In genomic region chr3:75906555-75907112, GRCh38 we compare ENCODE assay signal across 9 cellular contexts.
DNase-seq lines count a peak whose midpoint lies in the region; ATAC-seq lines count a peak whose summit lies in the region.
"Had no signal": no experiment of that assay in that cellular context is flagged by ENCODE, and none has a peak within 500 bp of the region (broad histone marks: within the 10 kb centered on the region; RNA-seq: fewer than 3 reads in every experiment).

No MANE protein-coding gene starts in this region.

- peak; percentile 1 for DNase-seq in stimulated activated CD4-positive, alpha-beta T cell treated with anti-CD3 and anti-CD28 coated beads, Interleukin-15, amount 100 ng/mL, for 24 hours
- DNase-seq in stimulated activated CD4-positive, alpha-beta T cell treated with anti-CD3 and anti-CD28 coated beads, Interleukin-4, amount 100 ng/mL, for 24 hours: no peak
- peak; percentile 73 for DNase-seq in astrocyte of the hippocampus (ENCODE audit: low read depth, low spot score)
- peak; percentile 70 for DNase-seq in kidney tubule cell (ENCODE audit: low spot score)
- DNase-seq in ACHN: no peak
- DNase-seq in activated effector memory CD4-positive, alpha-beta T cell treated with anti-CD3 and anti-CD28 coated beads, Interleukin-2, amount 50 U/mL, for 16 hours: no peak
- DNase-seq: Calu3 had no signal

- H3K9me3 Mint-ChIP-seq in activated T-helper 17 cell treated with anti-CD3 and anti-CD28 coated beads, Interleukin-2, amount 50 U/mL, for 72 hours: peaks cover 11% of the 10 kb centered on the region

- H3K4me3 Mint-ChIP-seq in activated T-helper 17 cell treated with anti-CD3 and anti-CD28 coated beads, Interleukin-2, amount 50 U/mL, for 72 hours: no peak overlapping the region

- ATAC-seq in HG03196 (IDR thresholded peaks at IDR 0.05; ENCODE audit: unreplicated experiment): no peak
- ATAC-seq in activated T-helper 17 cell treated with anti-CD3 and anti-CD28 coated beads, Interleukin-2, amount 50 U/mL, for 72 hours (replicated peaks): no peak

- in situ Hi-C loops in ACHN (cut with HindIII; ENCODE audit: low pct_ligation_motif_present, low pct_unique_long_range_greater_than_20kb, low sequenced_read_pairs): no loop called here

- no peaks in the 10 kb centered on the region for H3K36me3 Mint-ChIP-seq in activated T-helper 17 cell treated with anti-CD3 and anti-CD28 coated beads, Interleukin-2, amount 50 U/mL, for 72 hours (ENCODE audit: low read depth)

- no peak overlapping the region for H3K27ac Mint-ChIP-seq in activated T-helper 17 cell treated with anti-CD3 and anti-CD28 coated beads, Interleukin-2, amount 50 U/mL, for 72 hours

- no peaks in the 10 kb centered on the region for H3K4me1 Mint-ChIP-seq in activated T-helper 17 cell treated with anti-CD3 and anti-CD28 coated beads, Interleukin-2, amount 50 U/mL, for 72 hours

- peaks cover 3% of the 10 kb centered on the region for H3K27me3 Mint-ChIP-seq in activated T-helper 17 cell treated with anti-CD3 and anti-CD28 coated beads, Interleukin-2, amount 50 U/mL, for 72 hours

Comparison
In these comparisons a context has a peak if more than half of its experiments do, and no peak if none do; other contexts are left out.
1. DNase-seq: peak in stimulated activated CD4-positive, alpha-beta T cell treated with anti-CD3 and anti-CD28 coated beads, Interleukin-15, amount 100 ng/mL, for 24 hours (single experiment), astrocyte of the hippocampus (single experiment) and kidney tubule cell (single experiment); none in stimulated activated CD4-positive, alpha-beta T cell treated with anti-CD3 and anti-CD28 coated beads, Interleukin-4, amount 100 ng/mL, for 24 hours (single experiment), ACHN (single experiment) and activated effector memory CD4-positive, alpha-beta T cell treated with anti-CD3 and anti-CD28 coated beads, Interleukin-2, amount 50 U/mL, for 16 hours (single experiment).